9 cellular contexts compared by ENCODE assay signal in genomic region chr19:2982983-2983350, GRCh38. TPM values are rescaled to one million over a fixed set of nuclear protein-coding genes. Genes with fewer than 3 reads are reported as not detected.
DNase-seq lines count a peak whose midpoint lies in the region; ATAC-seq and TF ChIP-seq lines count a peak whose summit lies in the region.
"Had no signal": no experiment of that assay in that cellular context is flagged by ENCODE, and none has a peak within 500 bp of the region (broad histone marks: within the 10 kb centered on the region; RNA-seq: fewer than 3 reads in every experiment).

No MANE protein-coding gene starts in this region.

- ATAC-seq in lower lobe of right lung, result peak; percentile 70
- ATAC-seq in upper lobe of left lung (ENCODE audit: low FRiP score in 2 of 2), result peak; percentile 70
- no peak for ATAC-seq in activated CD8-positive, alpha-beta T cell treated with anti-CD3 and anti-CD28 coated beads, Interleukin-2, amount 10 ng/mL, durations not matched to agents 7 days and 5 days

- 1 to 12% methylated on average over 4 to 9 of the region's 10 CpGs for WGBS in upper lobe of left lung, 2 donors

- no peak for TF ChIP-seq POLR2A in upper lobe of left lung (IDR thresholded peaks at IDR 0.05)

- H3K27ac Mint-ChIP-seq in T-helper 2 cell treated with Interferon-gamma antibody and Interleukin-4, amounts not matched to agents 5 μg/mL and 100 μg/mL, for 36 hours, result no peak overlapping the region
- no peak overlapping the region for H3K27ac Mint-ChIP-seq in immature natural killer cell
- H3K27ac Mint-ChIP-seq in activated CD8-positive, alpha-beta T cell treated with anti-CD3 and anti-CD28 coated beads, Interleukin-2, amount 10 ng/mL, durations not matched to agents 7 days and 5 days, result no peak overlapping the region

- no peak for TF ChIP-seq CTCF in lower lobe of right lung (IDR thresholded peaks at IDR 0.05)
- no peak for TF ChIP-seq CTCF in upper lobe of left lung (IDR thresholded peaks at IDR 0.05)

- H3K4me3 ChIP-seq in lower lobe of right lung, result no peak overlapping the region
- no peak overlapping the region for H3K4me3 ChIP-seq in upper lobe of left lung

- intact Hi-C loops in lower lobe of right lung (cut with DNase I), result no loop called here

- H3K36me3 ChIP-seq in lower lobe of right lung (no peaks in the 10 kb centered on the region), upper lobe of left lung (no peaks in the 10 kb centered on the region)
- H3K36me3 ChIP-seq: neutrophil had no signal

- CTCF ChIA-PET in activated CD8-positive, alpha-beta T cell treated with anti-CD3 and anti-CD28 coated beads, Interleukin-2, amount 10 ng/mL, durations not matched to agents 7 days and 5 days (lab: Charles Lee), result no interaction called here

- H3K9me3 ChIP-seq in lower lobe of right lung (no peaks in the 10 kb centered on the region), upper lobe of left lung (no peaks in the 10 kb centered on the region)
- H3K9me3 ChIP-seq: neutrophil had no signal

- DNase-seq in A172 (ENCODE audit: low spot score) (peak; percentile 58), NCI-H1694 treated with DMSO at 0.1 percent for 48 hours (lab: John Stamatoyannopoulos, UW) (peak; percentile 87), caudate nucleus (lab: John Stamatoyannopoulos, UW) (peak in 43 of 61 donors; percentile 1 to 76 (median 20)), lower lobe of right lung (peak; percentile 79), upper lobe of left lung (peak; percentile 79 to 86), immature natural killer cell (no peak)
- DNase-seq in T-helper 2 cell treated with Interferon-gamma antibody and Interleukin-4, amounts not matched to agents 5 μg/mL and 100 μg/mL, for 36 hours (ENCODE audit: low spot score), result no peak
- no peak for DNase-seq in activated CD8-positive, alpha-beta T cell treated with anti-CD3 and anti-CD28 coated beads, Interleukin-2, amount 10 ng/mL, durations not matched to agents 7 days and 5 days

- H3K27me3 Mint-ChIP-seq in T-helper 2 cell treated with Interferon-gamma antibody and Interleukin-4, amounts not matched to agents 5 μg/mL and 100 μg/mL, for 36 hours (ENCODE audit: low read depth), result peaks cover 20% of the 10 kb centered on the region
- H3K27me3 Mint-ChIP-seq in immature natural killer cell (ENCODE audit: low read depth in 3 of 3), result peaks cover 0 to 6% (median 5%) of the 10 kb centered on the region in 3 donors
- H3K27me3 Mint-ChIP-seq in activated CD8-positive, alpha-beta T cell treated with anti-CD3 and anti-CD28 coated beads, Interleukin-2, amount 10 ng/mL, durations not matched to agents 7 days and 5 days (ENCODE audit: low read depth), result peaks cover 22% of the 10 kb centered on the region

- no peak overlapping the region for H3K27ac ChIP-seq in caudate nucleus (ENCODE audit: low read depth, low read length)
- H3K27ac ChIP-seq in lower lobe of right lung, result peak overlapping the region; percentile 74
- H3K27ac ChIP-seq in upper lobe of left lung, result peak overlapping the region; percentile 68 to 90 (median 86)
- H3K27ac ChIP-seq: neutrophil had no signal

- peaks cover 25% of the 10 kb centered on the region for H3K4me1 ChIP-seq in lower lobe of right lung
- peaks cover 29 to 46% (median 41%) of the 10 kb centered on the region in 4 donors for H3K4me1 ChIP-seq in upper lobe of left lung

- no peak overlapping the region for H3K4me3 Mint-ChIP-seq in T-helper 2 cell treated with Interferon-gamma antibody and Interleukin-4, amounts not matched to agents 5 μg/mL and 100 μg/mL, for 36 hours
- no peak overlapping the region for H3K4me3 Mint-ChIP-seq in immature natural killer cell
- no peak overlapping the region for H3K4me3 Mint-ChIP-seq in activated CD8-positive, alpha-beta T cell treated with anti-CD3 and anti-CD28 coated beads, Interleukin-2, amount 10 ng/mL, durations not matched to agents 7 days and 5 days

- no peaks in the 10 kb centered on the region for H3K9me3 Mint-ChIP-seq in T-helper 2 cell treated with Interferon-gamma antibody and Interleukin-4, amounts not matched to agents 5 μg/mL and 100 μg/mL, for 36 hours
- H3K9me3 Mint-ChIP-seq in immature natural killer cell, result no peaks in the 10 kb centered on the region
- no peaks in the 10 kb centered on the region for H3K9me3 Mint-ChIP-seq in activated CD8-positive, alpha-beta T cell treated with anti-CD3 and anti-CD28 coated beads, Interleukin-2, amount 10 ng/mL, durations not matched to agents 7 days and 5 days (ENCODE audit: insufficient read depth)

- no peaks in the 10 kb centered on the region for H3K36me3 Mint-ChIP-seq in T-helper 2 cell treated with Interferon-gamma antibody and Interleukin-4, amounts not matched to agents 5 μg/mL and 100 μg/mL, for 36 hours (ENCODE audit: low read depth)
- no peaks in the 10 kb centered on the region for H3K36me3 Mint-ChIP-seq in immature natural killer cell
- no peaks in the 10 kb centered on the region for H3K36me3 Mint-ChIP-seq in activated CD8-positive, alpha-beta T cell treated with anti-CD3 and anti-CD28 coated beads, Interleukin-2, amount 10 ng/mL, durations not matched to agents 7 days and 5 days (ENCODE audit: low read depth)

- no peak for TF ChIP-seq EP300 in upper lobe of left lung (IDR thresholded peaks at IDR 0.05)

- no peaks in the 10 kb centered on the region for H3K4me1 Mint-ChIP-seq in T-helper 2 cell treated with Interferon-gamma antibody and Interleukin-4, amounts not matched to agents 5 μg/mL and 100 μg/mL, for 36 hours (ENCODE audit: low read depth)
- peaks cover 0 to under 1% of the 10 kb centered on the region in 2 donors for H3K4me1 Mint-ChIP-seq in immature natural killer cell
- peaks cover 3% of the 10 kb centered on the region for H3K4me1 Mint-ChIP-seq in activated CD8-positive, alpha-beta T cell treated with anti-CD3 and anti-CD28 coated beads, Interleukin-2, amount 10 ng/mL, durations not matched to agents 7 days and 5 days (ENCODE audit: low read depth)

- POLR2A ChIA-PET in activated CD8-positive, alpha-beta T cell treated with anti-CD3 and anti-CD28 coated beads, Interleukin-2, amount 10 ng/mL, durations not matched to agents 7 days and 5 days (lab: Charles Lee), result interaction anchor here (0.7 kb wide), 1 partner anchor 175 kb away, joined by 3 read pairs; no protein-coding TSS in a partner anchor

- H3K27me3 ChIP-seq in lower lobe of right lung (ENCODE audit: low read depth) (no peaks in the 10 kb centered on the region), upper lobe of left lung (no peaks in the 10 kb centered on the region)

RNA-seq across cellular contexts. Expression of gene TLE6, which starts 5.6 kb away (rescaled TPM):
- total RNA-seq in A172 (2014; rRNA removed; shearing (Covaris generic)), result 4.8 and 6.3 TPM in 2 replicates
- total RNA-seq in lower lobe of right lung (4.2 TPM), upper lobe of left lung (10 to 100 TPM in 2 of 6 donors, 1 to 10 TPM in 4; 4.1 to 49.2 (median 5.4) TPM)
- 1 to 10 TPM in 2 of 3 donors, under 1 TPM in 1; 0.34 to 2.3 (median 1.8) TPM for polyA plus RNA-seq in immature natural killer cell
- 1 to 10 TPM; 2.0 to 2.7 TPM for total RNA-seq in activated CD8-positive, alpha-beta T cell treated with anti-CD3 and anti-CD28 coated beads, Interleukin-2, amount 10 ng/mL, durations not matched to agents 7 days and 5 days

RNA-seq across cellular contexts. Expression of gene ZNF77, which starts 38.2 kb away (rescaled TPM):
- total RNA-seq in A172 (2014; rRNA removed; shearing (Covaris generic)), result 6.5 and 9.0 TPM in 2 replicates
- 5.3 TPM for total RNA-seq in lower lobe of right lung
- total RNA-seq in upper lobe of left lung, result 1 to 10 TPM; 3.1 to 7.3 (median 4.6) TPM
- 1 to 10 TPM in 2 of 3 donors, not detected in 1; 1.1 to 2.1 TPM for polyA plus RNA-seq in immature natural killer cell
- 1 to 10 TPM; 3.7 to 4.3 TPM for total RNA-seq in activated CD8-positive, alpha-beta T cell treated with anti-CD3 and anti-CD28 coated beads, Interleukin-2, amount 10 ng/mL, durations not matched to agents 7 days and 5 days

RNA-seq across cellular contexts. Expression of gene TLE2, which starts 46.1 kb away (rescaled TPM):
- total RNA-seq in A172 (2014; rRNA removed; shearing (Covaris generic)), result 2.3 and 2.4 TPM in 2 replicates
- total RNA-seq in lower lobe of right lung (42.7 TPM), upper lobe of left lung (100 to 1,000 TPM in 1 of 6 donors, 10 to 100 TPM in 5; 35.0 to 115 (median 56.0) TPM)
- 1 to 10 TPM; 1.2 to 2.4 (median 1.3) TPM for polyA plus RNA-seq in immature natural killer cell
- under 1 TPM; 0.24 to 0.57 TPM for total RNA-seq in activated CD8-positive, alpha-beta T cell treated with anti-CD3 and anti-CD28 coated beads, Interleukin-2, amount 10 ng/mL, durations not matched to agents 7 days and 5 days

Comparison
In these comparisons a context has a peak if more than half of its experiments do, and no peak if none do; other contexts are left out.
1. DNase-seq: peak in A172 (single experiment), NCI-H1694 treated with DMSO at 0.1 percent for 48 hours (single experiment), caudate nucleus (43 of 61), lower lobe of right lung (single experiment) and upper lobe of left lung (2 of 2); none in T-helper 2 cell treated with Interferon-gamma antibody and Interleukin-4, amounts not matched to agents 5 μg/mL and 100 μg/mL, for 36 hours (single experiment), immature natural killer cell (0 of 3) and activated CD8-positive, alpha-beta T cell treated with anti-CD3 and anti-CD28 coated beads, Interleukin-2, amount 10 ng/mL, durations not matched to agents 7 days and 5 days (single experiment).
2. RNA of gene TLE2, which starts 46.1 kb away (total RNA-seq): 35.0 to 115 TPM in upper lobe of left lung and 42.7 TPM in lower lobe of right lung (single experiment); 2.3 to 2.4 TPM in A172 and 0.24 to 0.57 TPM in activated CD8-positive, alpha-beta T cell treated with anti-CD3 and anti-CD28 coated beads, Interleukin-2, amount 10 ng/mL, durations not matched to agents 7 days and 5 days; every median in the first group is over 10 times any median in the second.